In the genomic region with DNA sequence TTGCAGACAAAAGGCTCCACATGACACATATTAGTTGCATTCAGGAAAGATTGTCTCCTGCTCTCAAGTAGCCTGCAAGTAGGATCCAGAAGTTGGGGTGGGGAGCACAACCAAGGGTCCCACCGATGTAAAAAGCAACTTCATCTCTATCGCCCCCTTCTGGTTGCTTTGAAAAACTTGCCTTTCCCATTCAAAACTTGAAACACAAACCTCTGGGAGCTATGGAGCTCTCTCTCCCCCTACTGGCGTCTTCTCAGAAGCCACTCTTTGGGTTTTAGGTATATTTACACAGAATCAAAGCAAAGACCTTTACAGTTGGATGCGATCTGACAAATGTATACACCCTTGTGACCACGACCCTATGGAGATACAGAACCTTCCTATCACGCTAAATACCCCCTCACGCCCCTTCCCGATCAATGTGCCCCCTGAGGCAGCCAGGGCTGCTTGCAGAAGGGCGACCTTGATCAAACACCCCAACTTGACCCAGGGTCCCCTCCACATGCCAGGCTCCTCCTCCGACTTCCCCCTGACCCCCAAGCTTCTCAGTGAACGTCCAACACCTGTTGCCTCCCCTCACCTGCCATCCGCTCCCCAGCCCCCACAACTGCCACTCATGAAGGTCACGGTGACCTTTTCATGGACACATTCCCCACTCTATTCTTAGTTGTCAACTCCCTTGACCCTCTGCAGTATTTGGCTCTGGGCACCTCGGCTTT, we compare ENCODE assay signal across 2 cellular contexts.
TF ChIP-seq lines count a peak whose summit lies in the region.

No MANE protein-coding gene starts in this region.

TF ChIP-seq in A549, 52 proteins besides CTCF, POLR2A, EP300 and RAD21:
- peak; percentile 41; the same call in 1 of the 2 replicates for TF ChIP-seq MAZ (IDR thresholded peaks at IDR 0.05; ENCODE audit: borderline replicate concordance, low read depth, low read length)
- 0 out of 2 replicates have a peak, but pooled peaks have one; percentile 52 for TF ChIP-seq ESRRA (IDR thresholded peaks at IDR 0.05; ENCODE audit: borderline replicate concordance, low read length)
- no peak for TF ChIP-seq CHD4 (IDR thresholded peaks at IDR 0.05; ENCODE audit: borderline replicate concordance)
- peak; percentile 88 for TF ChIP-seq SMC3 (IDR thresholded peaks at IDR 0.05)

TF ChIP-seq in K562, 482 proteins besides CTCF, POLR2A, EP300 and RAD21 (continues in another document):
- TF ChIP-seq STAG1 (CRISPR knock-in tag; IDR thresholded peaks at IDR 0.05; ENCODE audit: borderline replicate concordance) (peak; percentile 70; the same call in 1 of the 2 replicates), ESRRA (IDR thresholded peaks at IDR 0.05; ENCODE audit: borderline replicate concordance, low read depth) (peak; percentile 71), SOX6 (IDR thresholded peaks at IDR 0.05) (no peak), NFIC (IDR thresholded peaks at IDR 0.05) (0 out of 2 replicates have a peak, but pooled peaks have one; percentile 5), ZNF586 (CRISPR knock-in tag; conservative IDR thresholded peaks at IDR 0.05) (no peak), MAZ (CRISPR knock-in tag; conservative IDR thresholded peaks at IDR 0.05 in 1 of 2, IDR thresholded peaks at IDR 0.05 in 1 of 2) (peak in 1 of 2 experiments; percentile 52; a peak in 1 of 4 replicates), XRCC3 (IDR thresholded peaks at IDR 0.05) (no peak), KAT2B (IDR thresholded peaks at IDR 0.05; ENCODE audit: low read depth, low read length) (no peak), KLF16 (IDR thresholded peaks at IDR 0.05) (peak; percentile 67), ZNF263 (CRISPR knock-in tag; IDR thresholded peaks at IDR 0.05; ENCODE audit: borderline replicate concordance) (peak; percentile 62; the same call in 1 of the 2 replicates), RBM25 (IDR thresholded peaks at IDR 0.05; ENCODE audit: low read depth, low read length, severe bottlenecking) (no peak), ZC3H11A (IDR thresholded peaks at IDR 0.05; ENCODE audit: low read depth, low read length) (0 out of 2 replicates have a peak, but pooled peaks have one; percentile 34), RB1 (IDR thresholded peaks at IDR 0.05; ENCODE audit: low read depth) (peak; percentile 55; the same call in 1 of the 2 replicates), SREBF1 (IDR thresholded peaks at IDR 0.05; ENCODE audit: borderline replicate concordance, low read depth, low read length) (no peak), SMARCE1 (IDR thresholded peaks at IDR 0.05) (peak; percentile 36; the same call in 1 of the 2 replicates), FOXK2 (conservative IDR thresholded peaks at IDR 0.05 in 1 of 2, IDR thresholded peaks at IDR 0.05 in 1 of 2; ENCODE audit: low read depth in 2 of 2) (peak; percentile 36 to 52; a peak in 2 of 4 replicates), ATF7 (IDR thresholded peaks at IDR 0.05) (peak; percentile 34; the same call in 1 of the 2 replicates), JUND (IDR thresholded peaks at IDR 0.05; ENCODE audit: borderline replicate concordance, low read depth, low read length) (0 out of 2 replicates have a peak, but pooled peaks have one; percentile 24), JUND (tag; IDR thresholded peaks at IDR 0.05; ENCODE audit: borderline replicate concordance, low read depth, low read length) (no peak; the same call in 2 of the 3 replicates), NBN (IDR thresholded peaks at IDR 0.05; ENCODE audit: low read depth) (peak; percentile 66), SREBF2 (CRISPR knock-in tag; IDR thresholded peaks at IDR 0.05) (no peak), RCOR1 (IDR thresholded peaks at IDR 0.05; ENCODE audit: borderline replicate concordance in 1 of 2, low read depth in 2 of 2, low read length in 2 of 2) (peak in 1 of 2 experiments; percentile 63; a peak in 1 of 4 replicates), CBX3 (IDR thresholded peaks at IDR 0.05; ENCODE audit: borderline replicate concordance in 1 of 2, low read length in 2 of 2) (0 out of 3 replicates have a peak, but pooled peaks of 1 of the 2 experiments have one; percentile 40), ZNF766 (CRISPR knock-in tag; conservative IDR thresholded peaks at IDR 0.05) (no peak), ZNF384 (IDR thresholded peaks at IDR 0.05; ENCODE audit: low read depth, low read length) (peak; percentile 23; the same call in 1 of the 2 replicates), SMC3 (conservative IDR thresholded peaks at IDR 0.05; ENCODE audit: insufficient read depth, low read depth, low read length) (peak; percentile 81), ADNP (tag; IDR thresholded peaks at IDR 0.05) (0 out of 2 replicates have a peak, but pooled peaks have one; percentile 20), FOXA3 (CRISPR knock-in tag; conservative IDR thresholded peaks at IDR 0.05 in 1 of 2, IDR thresholded peaks at IDR 0.05 in 1 of 2) (peak; percentile 32 to 37; a peak in 1 of 4 replicates), TBL1XR1 (IDR thresholded peaks at IDR 0.05; ENCODE audit: low read length in 2 of 2) (peak in 1 of 2 experiments; percentile 22; a peak in 1 of 4 replicates), NFRKB (IDR thresholded peaks at IDR 0.05; ENCODE audit: low read depth) (no peak), SMAD4 (CRISPR knock-in tag; conservative IDR thresholded peaks at IDR 0.05) (0 out of 2 replicates have a peak, but pooled peaks have one; percentile 19), ZNF174 (CRISPR knock-in tag; IDR thresholded peaks at IDR 0.05) (0 out of 2 replicates have a peak, but pooled peaks have one; percentile 61), BMI1 (IDR thresholded peaks at IDR 0.05; ENCODE audit: low read length) (no peak), DPF2 (IDR thresholded peaks at IDR 0.05) (0 out of 2 replicates have a peak, but pooled peaks have one; percentile 24), ZNF121 (CRISPR knock-in tag; conservative IDR thresholded peaks at IDR 0.05) (no peak), JUN (IDR thresholded peaks at IDR 0.05; ENCODE audit: borderline replicate concordance, low read depth, low read length) (0 out of 2 replicates have a peak, but pooled peaks have one; percentile 16), JUN (CRISPR knock-in tag; IDR thresholded peaks at IDR 0.05; ENCODE audit: borderline replicate concordance) (no peak), SP1 (CRISPR knock-in tag; IDR thresholded peaks at IDR 0.05) (0 out of 2 replicates have a peak, but pooled peaks have one; percentile 43), XRCC5 (IDR thresholded peaks at IDR 0.05; ENCODE audit: low read depth, low read length) (0 out of 2 replicates have a peak, but pooled peaks have one; percentile 54), CC2D1A (IDR thresholded peaks at IDR 0.05) (peak; percentile 68)
- TF ChIP-seq, protein P1, sequence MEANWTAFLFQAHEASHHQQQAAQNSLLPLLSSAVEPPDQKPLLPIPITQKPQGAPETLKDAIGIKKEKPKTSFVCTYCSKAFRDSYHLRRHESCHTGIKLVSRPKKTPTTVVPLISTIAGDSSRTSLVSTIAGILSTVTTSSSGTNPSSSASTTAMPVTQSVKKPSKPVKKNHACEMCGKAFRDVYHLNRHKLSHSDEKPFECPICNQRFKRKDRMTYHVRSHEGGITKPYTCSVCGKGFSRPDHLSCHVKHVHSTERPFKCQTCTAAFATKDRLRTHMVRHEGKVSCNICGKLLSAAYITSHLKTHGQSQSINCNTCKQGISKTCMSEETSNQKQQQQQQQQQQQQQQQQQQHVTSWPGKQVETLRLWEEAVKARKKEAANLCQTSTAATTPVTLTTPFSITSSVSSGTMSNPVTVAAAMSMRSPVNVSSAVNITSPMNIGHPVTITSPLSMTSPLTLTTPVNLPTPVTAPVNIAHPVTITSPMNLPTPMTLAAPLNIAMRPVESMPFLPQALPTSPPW (CRISPR knock-in tag; IDR thresholded peaks at IDR 0.05) = peak; percentile 40; the same call in 1 of the 2 replicates
- TF ChIP-seq, protein P2, sequence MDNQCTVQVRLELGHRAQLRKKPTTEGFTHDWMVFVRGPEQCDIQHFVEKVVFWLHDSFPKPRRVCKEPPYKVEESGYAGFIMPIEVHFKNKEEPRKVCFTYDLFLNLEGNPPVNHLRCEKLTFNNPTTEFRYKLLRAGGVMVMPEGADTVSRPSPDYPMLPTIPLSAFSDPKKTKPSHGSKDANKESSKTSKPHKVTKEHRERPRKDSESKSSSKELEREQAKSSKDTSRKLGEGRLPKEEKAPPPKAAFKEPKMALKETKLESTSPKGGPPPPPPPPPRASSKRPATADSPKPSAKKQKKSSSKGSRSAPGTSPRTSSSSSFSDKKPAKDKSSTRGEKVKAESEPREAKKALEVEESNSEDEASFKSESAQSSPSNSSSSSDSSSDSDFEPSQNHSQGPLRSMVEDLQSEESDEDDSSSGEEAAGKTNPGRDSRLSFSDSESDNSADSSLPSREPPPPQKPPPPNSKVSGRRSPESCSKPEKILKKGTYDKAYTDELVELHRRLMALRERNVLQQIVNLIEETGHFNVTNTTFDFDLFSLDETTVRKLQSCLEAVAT (IDR thresholded peaks at IDR 0.05) = peak in 1 of 2 experiments; percentile 84; a peak in 1 of 4 replicates
- TF ChIP-seq, protein P3, sequence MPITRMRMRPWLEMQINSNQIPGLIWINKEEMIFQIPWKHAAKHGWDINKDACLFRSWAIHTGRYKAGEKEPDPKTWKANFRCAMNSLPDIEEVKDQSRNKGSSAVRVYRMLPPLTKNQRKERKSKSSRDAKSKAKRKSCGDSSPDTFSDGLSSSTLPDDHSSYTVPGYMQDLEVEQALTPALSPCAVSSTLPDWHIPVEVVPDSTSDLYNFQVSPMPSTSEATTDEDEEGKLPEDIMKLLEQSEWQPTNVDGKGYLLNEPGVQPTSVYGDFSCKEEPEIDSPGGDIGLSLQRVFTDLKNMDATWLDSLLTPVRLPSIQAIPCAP (CRISPR knock-in tag; IDR thresholded peaks at IDR 0.05; ENCODE audit: borderline replicate concordance) = no peak
- TF ChIP-seq, protein P4, sequence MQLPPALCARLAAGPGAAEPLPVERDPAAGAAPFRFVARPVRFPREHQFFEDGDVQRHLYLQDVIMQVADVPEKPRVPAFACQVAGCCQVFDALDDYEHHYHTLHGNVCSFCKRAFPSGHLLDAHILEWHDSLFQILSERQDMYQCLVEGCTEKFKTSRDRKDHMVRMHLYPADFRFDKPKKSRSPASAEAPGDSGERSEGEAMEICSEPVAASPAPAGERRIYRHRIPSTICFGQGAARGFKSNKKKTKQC (CRISPR knock-in tag; IDR thresholded peaks at IDR 0.05) = 0 out of 2 replicates have a peak, but pooled peaks have one; percentile 58
- TF ChIP-seq, protein P5, sequence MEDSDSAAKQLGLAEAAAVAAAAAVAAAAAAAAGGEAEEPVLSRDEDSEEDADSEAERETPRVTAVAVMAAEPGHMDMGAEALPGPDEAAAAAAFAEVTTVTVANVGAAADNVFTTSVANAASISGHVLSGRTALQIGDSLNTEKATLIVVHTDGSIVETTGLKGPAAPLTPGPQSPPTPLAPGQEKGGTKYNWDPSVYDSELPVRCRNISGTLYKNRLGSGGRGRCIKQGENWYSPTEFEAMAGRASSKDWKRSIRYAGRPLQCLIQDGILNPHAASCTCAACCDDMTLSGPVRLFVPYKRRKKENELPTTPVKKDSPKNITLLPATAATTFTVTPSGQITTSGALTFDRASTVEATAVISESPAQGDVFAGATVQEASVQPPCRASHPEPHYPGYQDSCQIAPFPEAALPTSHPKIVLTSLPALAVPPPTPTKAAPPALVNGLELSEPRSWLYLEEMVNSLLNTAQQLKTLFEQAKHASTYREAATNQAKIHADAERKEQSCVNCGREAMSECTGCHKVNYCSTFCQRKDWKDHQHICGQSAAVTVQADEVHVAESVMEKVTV (CRISPR knock-in tag; IDR thresholded peaks at IDR 0.05) = peak; percentile 89
- TF ChIP-seq, protein P6, sequence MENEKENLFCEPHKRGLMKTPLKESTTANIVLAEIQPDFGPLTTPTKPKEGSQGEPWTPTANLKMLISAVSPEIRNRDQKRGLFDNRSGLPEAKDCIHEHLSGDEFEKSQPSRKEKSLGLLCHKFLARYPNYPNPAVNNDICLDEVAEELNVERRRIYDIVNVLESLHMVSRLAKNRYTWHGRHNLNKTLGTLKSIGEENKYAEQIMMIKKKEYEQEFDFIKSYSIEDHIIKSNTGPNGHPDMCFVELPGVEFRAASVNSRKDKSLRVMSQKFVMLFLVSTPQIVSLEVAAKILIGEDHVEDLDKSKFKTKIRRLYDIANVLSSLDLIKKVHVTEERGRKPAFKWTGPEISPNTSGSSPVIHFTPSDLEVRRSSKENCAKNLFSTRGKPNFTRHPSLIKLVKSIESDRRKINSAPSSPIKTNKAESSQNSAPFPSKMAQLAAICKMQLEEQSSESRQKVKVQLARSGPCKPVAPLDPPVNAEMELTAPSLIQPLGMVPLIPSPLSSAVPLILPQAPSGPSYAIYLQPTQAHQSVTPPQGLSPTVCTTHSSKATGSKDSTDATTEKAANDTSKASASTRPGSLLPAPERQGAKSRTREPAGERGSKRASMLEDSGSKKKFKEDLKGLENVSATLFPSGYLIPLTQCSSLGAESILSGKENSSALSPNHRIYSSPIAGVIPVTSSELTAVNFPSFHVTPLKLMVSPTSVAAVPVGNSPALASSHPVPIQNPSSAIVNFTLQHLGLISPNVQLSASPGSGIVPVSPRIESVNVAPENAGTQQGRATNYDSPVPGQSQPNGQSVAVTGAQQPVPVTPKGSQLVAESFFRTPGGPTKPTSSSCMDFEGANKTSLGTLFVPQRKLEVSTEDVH (IDR thresholded peaks at IDR 0.05; ENCODE audit: low read depth, partially characterized antibody) = peak; percentile 55
- TF ChIP-seq, protein P7, sequence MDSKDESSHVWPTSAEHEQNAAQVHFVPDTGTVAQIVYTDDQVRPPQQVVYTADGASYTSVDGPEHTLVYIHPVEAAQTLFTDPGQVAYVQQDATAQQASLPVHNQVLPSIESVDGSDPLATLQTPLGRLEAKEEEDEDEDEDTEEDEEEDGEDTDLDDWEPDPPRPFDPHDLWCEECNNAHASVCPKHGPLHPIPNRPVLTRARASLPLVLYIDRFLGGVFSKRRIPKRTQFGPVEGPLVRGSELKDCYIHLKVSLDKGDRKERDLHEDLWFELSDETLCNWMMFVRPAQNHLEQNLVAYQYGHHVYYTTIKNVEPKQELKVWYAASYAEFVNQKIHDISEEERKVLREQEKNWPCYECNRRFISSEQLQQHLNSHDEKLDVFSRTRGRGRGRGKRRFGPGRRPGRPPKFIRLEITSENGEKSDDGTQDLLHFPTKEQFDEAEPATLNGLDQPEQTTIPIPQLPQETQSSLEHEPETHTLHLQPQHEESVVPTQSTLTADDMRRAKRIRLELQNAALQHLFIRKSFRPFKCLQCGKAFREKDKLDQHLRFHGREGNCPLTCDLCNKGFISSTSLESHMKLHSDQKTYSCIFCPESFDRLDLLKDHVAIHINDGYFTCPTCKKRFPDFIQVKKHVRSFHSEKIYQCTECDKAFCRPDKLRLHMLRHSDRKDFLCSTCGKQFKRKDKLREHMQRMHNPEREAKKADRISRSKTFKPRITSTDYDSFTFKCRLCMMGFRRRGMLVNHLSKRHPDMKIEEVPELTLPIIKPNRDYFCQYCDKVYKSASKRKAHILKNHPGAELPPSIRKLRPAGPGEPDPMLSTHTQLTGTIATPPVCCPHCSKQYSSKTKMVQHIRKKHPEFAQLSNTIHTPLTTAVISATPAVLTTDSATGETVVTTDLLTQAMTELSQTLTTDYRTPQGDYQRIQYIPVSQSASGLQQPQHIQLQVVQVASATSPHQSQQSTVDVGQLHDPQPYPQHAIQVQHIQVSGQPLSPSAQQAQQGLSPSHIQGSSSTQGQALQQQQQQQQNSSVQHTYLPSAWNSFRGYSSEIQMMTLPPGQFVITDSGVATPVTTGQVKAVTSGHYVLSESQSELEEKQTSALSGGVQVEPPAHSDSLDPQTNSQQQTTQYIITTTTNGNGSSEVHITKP (IDR thresholded peaks at IDR 0.05; ENCODE audit: partially characterized antibody) = peak; percentile 8
